Comparison of ENCODE assay signal across 8 cellular contexts in the genomic region with DNA sequence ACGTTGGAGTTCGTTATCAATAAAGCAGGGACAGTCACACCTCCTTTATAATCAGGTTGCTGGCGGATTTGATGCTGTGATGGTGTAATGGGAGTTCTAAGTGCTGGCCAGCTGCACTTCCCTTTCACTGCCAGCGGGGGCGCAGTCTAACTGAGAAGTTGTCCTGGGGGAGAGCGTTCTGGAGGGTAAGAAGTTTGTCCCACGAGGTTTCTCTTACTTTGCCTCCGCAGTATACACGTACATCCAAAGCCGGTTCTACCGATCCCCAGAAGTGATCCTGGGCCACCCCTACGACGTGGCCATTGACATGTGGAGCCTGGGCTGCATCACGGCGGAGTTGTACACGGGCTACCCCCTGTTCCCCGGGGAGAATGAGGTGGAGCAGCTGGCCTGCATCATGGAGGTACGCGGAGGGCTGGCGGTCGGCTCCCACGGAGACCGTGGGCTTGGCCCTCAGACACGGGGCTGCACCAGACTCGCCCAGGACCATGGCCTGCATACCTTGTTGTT. TPM values are rescaled to one million over a fixed set of nuclear protein-coding genes. Genes with fewer than 3 reads are reported as not detected.
A peak's percentile ranks its signal among the peaks of the same experiment; 100 is the strongest.
DNase-seq lines count a peak whose midpoint lies in the region; ATAC-seq lines count a peak whose summit lies in the region.

No MANE protein-coding gene starts in this region.

- peak; percentile 83 for ATAC-seq in GM18873 (IDR thresholded peaks at IDR 0.05; ENCODE audit: low FRiP score, unreplicated experiment)
- ATAC-seq in HG03139 (IDR thresholded peaks at IDR 0.05; ENCODE audit: unreplicated experiment) = peak; percentile 92

- DNase-seq in AG20443 (ENCODE audit: low spot score) (peak; percentile 92), NCI-H345 (lab: John Stamatoyannopoulos, UW) (peak; percentile 65), cerebellum (ENCODE audit: low spot score) (peak; percentile 81), kidney glomerular epithelial cell (lab: John Stamatoyannopoulos, UW) (peak; percentile 90)
- peak; percentile 62 for DNase-seq in activated CD4-positive, alpha-beta T cell treated with anti-CD3 and anti-CD28 coated beads for 1 hour
- peak; percentile 37 to 53 for DNase-seq in stimulated activated CD4-positive, alpha-beta T cell treated with anti-CD3 and anti-CD28 coated beads, Interleukin-1b, Interleukin-23, amount 100 ng/mL, for 1 hour (ENCODE audit: low read depth in 2 of 2)

RNA-seq across cellular contexts. Expression of a gene that starts 42.7 kb away (rescaled TPM):
- 12.2 TPM for total RNA-seq in cerebellum

RNA-seq across cellular contexts. Expression of a gene that starts 44.1 kb away (rescaled TPM):
- total RNA-seq in cerebellum = 1.6 TPM

RNA-seq across cellular contexts. Expression of a gene that starts 44.2 kb away (rescaled TPM):
- total RNA-seq in cerebellum = 42.4 TPM

Comparison
In these comparisons a context has a peak if more than half of its experiments do, and no peak if none do; other contexts are left out.
1. Peak in every context shown above with its lines: DNase-seq and ATAC-seq.